In genomic region chrX:4150259-4150658, GRCh38 we compare ENCODE assay signal across 33 cellular contexts.
DNase-seq lines count a peak whose midpoint lies in the region; ATAC-seq and TF ChIP-seq lines count a peak whose summit lies in the region.
"Had no signal": no experiment of that assay in that cellular context is flagged by ENCODE, and none has a peak within 500 bp of the region (broad histone marks: within the 10 kb centered on the region; RNA-seq: fewer than 3 reads in every experiment).

No MANE protein-coding gene starts in this region.

- H3K4me1 Mint-ChIP-seq in neural progenitor cell = no peaks in the 10 kb centered on the region
- no peaks in the 10 kb centered on the region for H3K4me1 Mint-ChIP-seq in activated CD4-positive, alpha-beta T cell treated with anti-CD3 and anti-CD28 coated beads for 36 hours
- H3K4me1 Mint-ChIP-seq: B cell; CD14-positive monocyte; CD4-positive, alpha-beta memory T cell; CD4-positive, CD25-positive, alpha-beta regulatory T cell; CD8-positive, alpha-beta memory T cell had no signal

- no peaks in the 10 kb centered on the region for H3K27me3 Mint-ChIP-seq in neural progenitor cell (ENCODE audit: insufficient read depth, low read depth)
- H3K27me3 Mint-ChIP-seq in activated CD4-positive, alpha-beta T cell treated with anti-CD3 and anti-CD28 coated beads for 36 hours = no peaks in the 10 kb centered on the region
- H3K27me3 Mint-ChIP-seq: B cell; CD4-positive, alpha-beta memory T cell; CD4-positive, alpha-beta T cell; CD4-positive, CD25-positive, alpha-beta regulatory T cell; CD8-positive, alpha-beta memory T cell had no signal

- ATAC-seq in left lobe of liver = peak; percentile 41
- ATAC-seq in activated CD4-positive, alpha-beta T cell treated with anti-CD3 and anti-CD28 coated beads for 36 hours = no peak
- ATAC-seq: A549; CD8-positive, alpha-beta T cell had no signal

- no peak overlapping the region for H3K27ac ChIP-seq in Karpas-422 (ENCODE audit: low read length)
- H3K27ac ChIP-seq in neural progenitor cell = no peak overlapping the region
- no peak overlapping the region for H3K27ac ChIP-seq in vagina
- H3K27ac ChIP-seq: 22Rv1; A549; BLaER1; BLaER1 treated with 17β-estradiol and CSF1 and Interleukin-3, amounts not matched to agents 10 nM and 100 nM; C4-2B had no signal

- H4K20me1 ChIP-seq in Karpas-422 (ENCODE audit: insufficient read depth, low read depth, low read length) (no peaks in the 10 kb centered on the region), neural progenitor cell (ENCODE audit: low read depth) (no peaks in the 10 kb centered on the region)
- H4K20me1 ChIP-seq: BLaER1; BLaER1 treated with 17β-estradiol and CSF1 and Interleukin-3, amounts not matched to agents 10 nM and 100 nM had no signal

- no peak for TF ChIP-seq POLR2A in vagina (IDR thresholded peaks at IDR 0.05)

- H3K4me3 Mint-ChIP-seq in neural progenitor cell = no peak overlapping the region
- H3K4me3 Mint-ChIP-seq in activated CD4-positive, alpha-beta T cell treated with anti-CD3 and anti-CD28 coated beads for 36 hours = no peak overlapping the region
- H3K4me3 Mint-ChIP-seq: B cell; CD14-positive monocyte; CD4-positive, alpha-beta memory T cell; CD4-positive, alpha-beta T cell; CD4-positive, CD25-positive, alpha-beta regulatory T cell; CD8-positive, alpha-beta memory T cell; CD8-positive, alpha-beta T cell had no signal

- no peak overlapping the region for H3K4me2 ChIP-seq in Karpas-422 (ENCODE audit: low read depth, low read length, poor library complexity, severe bottlenecking)
- H3K4me2 ChIP-seq in neural progenitor cell = no peak overlapping the region
- H3K4me2 ChIP-seq: A549; BLaER1; BLaER1 treated with 17β-estradiol and CSF1 and Interleukin-3, amounts not matched to agents 10 nM and 100 nM had no signal

- H3F3A ChIP-seq in neural progenitor cell (ENCODE audit: low read depth) = no peaks in the 10 kb centered on the region

- TF ChIP-seq CTCF in neural progenitor cell (IDR thresholded peaks at IDR 0.05) = no peak
- no peak for TF ChIP-seq CTCF in vagina (IDR thresholded peaks at IDR 0.05)

- POLR2A ChIA-PET in activated CD4-positive, alpha-beta T cell treated with anti-CD3 and anti-CD28 coated beads for 36 hours (lab: Charles Lee) = no interaction called here

- intact Hi-C loops in activated CD4-positive, alpha-beta T cell treated with anti-CD3 and anti-CD28 coated beads for 36 hours (cut with DNase I, micrococcal nuclease) = no loop called here
- intact Hi-C loops in vagina (cut with DNase I) = no loop called here

- peaks cover 4% of the 10 kb centered on the region; the same call in 1 of the 2 replicates for H3K27me3 ChIP-seq in Karpas-422 (ENCODE audit: low read length)
- no peaks in the 10 kb centered on the region for H3K27me3 ChIP-seq in neural progenitor cell
- H3K27me3 ChIP-seq in vagina = no peaks in the 10 kb centered on the region
- H3K27me3 ChIP-seq: BE2C; BLaER1; BLaER1 treated with 17β-estradiol and CSF1 and Interleukin-3, amounts not matched to agents 10 nM and 100 nM had no signal

- H3K79me2 ChIP-seq in Karpas-422 (ENCODE audit: low read length) (no peaks in the 10 kb centered on the region), neural progenitor cell (ENCODE audit: low read depth) (no peaks in the 10 kb centered on the region)

- H3K9me3 ChIP-seq in Karpas-422 (ENCODE audit: low read length) = no peaks in the 10 kb centered on the region
- H3K9me3 ChIP-seq in neural progenitor cell (ENCODE audit: low read depth) = no peaks in the 10 kb centered on the region
- H3K9me3 ChIP-seq in vagina = no peaks in the 10 kb centered on the region
- H3K9me3 ChIP-seq: A549, BE2C, BLaER1, Caco-2 had no signal

- H2AFZ ChIP-seq in Karpas-422 (ENCODE audit: low read length) (peak overlapping the region; percentile 32; the same call in 1 of the 2 replicates), neural progenitor cell (replicated peaks) (peak overlapping the region; percentile 57)

- no peak overlapping the region for H3K9ac ChIP-seq in Karpas-422 (ENCODE audit: low read length)
- no peak overlapping the region for H3K9ac ChIP-seq in neural progenitor cell
- H3K9ac ChIP-seq: BLaER1; BLaER1 treated with 17β-estradiol and CSF1 and Interleukin-3, amounts not matched to agents 10 nM and 100 nM had no signal

- H3K27ac Mint-ChIP-seq in neural progenitor cell = no peak overlapping the region
- no peak overlapping the region for H3K27ac Mint-ChIP-seq in activated CD4-positive, alpha-beta T cell treated with anti-CD3 and anti-CD28 coated beads for 36 hours
- H3K27ac Mint-ChIP-seq: B cell; CD14-positive monocyte; CD4-positive, alpha-beta memory T cell; CD4-positive, alpha-beta T cell; CD4-positive, CD25-positive, alpha-beta regulatory T cell; CD8-positive, alpha-beta memory T cell; CD8-positive, alpha-beta T cell had no signal

- H3K4me1 ChIP-seq in Karpas-422 (ENCODE audit: low read length) (peaks cover 14% of the 10 kb centered on the region), neural progenitor cell (no peaks in the 10 kb centered on the region), vagina (no peaks in the 10 kb centered on the region)
- H3K4me1 ChIP-seq: A549; BE2C; BLaER1; BLaER1 treated with 17β-estradiol and CSF1 and Interleukin-3, amounts not matched to agents 10 nM and 100 nM; Caco-2 had no signal

- no peaks in the 10 kb centered on the region for H3K36me3 Mint-ChIP-seq in neural progenitor cell
- H3K36me3 Mint-ChIP-seq in activated CD4-positive, alpha-beta T cell treated with anti-CD3 and anti-CD28 coated beads for 36 hours (ENCODE audit: low read depth) = no peaks in the 10 kb centered on the region
- H3K36me3 Mint-ChIP-seq: CD14-positive monocyte; CD4-positive, alpha-beta memory T cell; CD4-positive, CD25-positive, alpha-beta regulatory T cell; CD8-positive, alpha-beta memory T cell; CD8-positive, alpha-beta T cell had no signal

- H3K36me3 ChIP-seq in Karpas-422 (ENCODE audit: insufficient read depth, low read length) (no peaks in the 10 kb centered on the region), neural progenitor cell (no peaks in the 10 kb centered on the region), vagina (no peaks in the 10 kb centered on the region)
- H3K36me3 ChIP-seq: BE2C; BLaER1; BLaER1 treated with 17β-estradiol and CSF1 and Interleukin-3, amounts not matched to agents 10 nM and 100 nM had no signal

- CTCF ChIA-PET in activated CD4-positive, alpha-beta T cell treated with anti-CD3 and anti-CD28 coated beads for 36 hours (lab: Charles Lee) = no interaction called here

- H3K9me2 ChIP-seq in Karpas-422 (replicated peaks; ENCODE audit: insufficient read depth, low read length) = no peaks in the 10 kb centered on the region

- H3K9me3 Mint-ChIP-seq in neural progenitor cell = peaks cover 4% of the 10 kb centered on the region
- no peaks in the 10 kb centered on the region for H3K9me3 Mint-ChIP-seq in activated CD4-positive, alpha-beta T cell treated with anti-CD3 and anti-CD28 coated beads for 36 hours (ENCODE audit: low read depth)
- H3K9me3 Mint-ChIP-seq: CD4-positive, alpha-beta T cell had no signal

- H3K4me3 ChIP-seq in Karpas-422 (ENCODE audit: low read length) = no peak overlapping the region
- H3K4me3 ChIP-seq in neural progenitor cell = no peak overlapping the region
- H3K4me3 ChIP-seq in vagina = no peak overlapping the region
- H3K4me3 ChIP-seq: A549; BLaER1; BLaER1 treated with 17β-estradiol and CSF1 and Interleukin-3, amounts not matched to agents 10 nM and 100 nM had no signal

- DNase-seq in Karpas-422 (no peak), left lobe of liver (ENCODE audit: low spot score) (no peak), neural progenitor cell (ENCODE audit: low spot score) (no peak), vagina (ENCODE audit: extremely low spot score in 2 of 2) (no peak)
- DNase-seq in activated CD4-positive, alpha-beta T cell treated with anti-CD3 and anti-CD28 coated beads for 36 hours = no peak
- DNase-seq in stimulated activated CD4-positive, alpha-beta T cell treated with anti-CD3 and anti-CD28 coated beads, Interleukin-12 subunit alpha, Interleukin-12 subunit beta, amount 100 ng/mL, for 4 hours = no peak
- DNase-seq: 8988T; ACHN; AML-193; BE2C; C1 segment of cervical spinal cord; Caco-2; Calu3; CD4-positive, alpha-beta memory T cell; CD4-positive, alpha-beta T cell; CD4-positive, CD25-positive, alpha-beta regulatory T cell; CD8-positive, alpha-beta memory T cell; CD8-positive, alpha-beta T cell; COR-L47; DMS 273 treated with DMSO at 0.1 percent for 48 hours; DMS153; DMS53; DMS79; DMS79 treated with DMSO at 0.1 percent for 48 hours; DND-41; EL had no signal
